ENCODE assay signal across 1 cellular context in genomic region chr3:11508346-11509174, GRCh38.
A peak's percentile ranks its signal among the peaks of the same experiment; 100 is the strongest.
TF ChIP-seq lines count a peak whose summit lies in the region.

No MANE protein-coding gene starts in this region.

TF ChIP-seq in HEK293, 187 proteins besides CTCF, POLR2A, EP300 and RAD21 (continued from another document):
- TF ChIP-seq ZNF133 (tag by site-specific recombination; IDR thresholded peaks at IDR 0.05) = no peak
- TF ChIP-seq KLF1 (tag by site-specific recombination; IDR thresholded peaks at IDR 0.05) = no peak
- no peak for TF ChIP-seq ZFP69B (tag by site-specific recombination; IDR thresholded peaks at IDR 0.05)
- 0 out of 2 replicates have a peak, but pooled peaks have one; percentile 19 for TF ChIP-seq SCRT2 (tag by site-specific recombination; IDR thresholded peaks at IDR 0.05)
- no peak for TF ChIP-seq ZNF423 (tag by site-specific recombination; IDR thresholded peaks at IDR 0.05)
- no peak for TF ChIP-seq ZNF10 (tag by site-specific recombination; IDR thresholded peaks at IDR 0.05)
- peak; percentile 98 for TF ChIP-seq PRDM6 (tag by site-specific recombination; IDR thresholded peaks at IDR 0.05)
- TF ChIP-seq BCL6B (tag by site-specific recombination; IDR thresholded peaks at IDR 0.05) = peak; percentile 38; the same call in 1 of the 2 replicates
